Comparison of ENCODE assay signal across 16 cellular contexts in the genomic region with DNA sequence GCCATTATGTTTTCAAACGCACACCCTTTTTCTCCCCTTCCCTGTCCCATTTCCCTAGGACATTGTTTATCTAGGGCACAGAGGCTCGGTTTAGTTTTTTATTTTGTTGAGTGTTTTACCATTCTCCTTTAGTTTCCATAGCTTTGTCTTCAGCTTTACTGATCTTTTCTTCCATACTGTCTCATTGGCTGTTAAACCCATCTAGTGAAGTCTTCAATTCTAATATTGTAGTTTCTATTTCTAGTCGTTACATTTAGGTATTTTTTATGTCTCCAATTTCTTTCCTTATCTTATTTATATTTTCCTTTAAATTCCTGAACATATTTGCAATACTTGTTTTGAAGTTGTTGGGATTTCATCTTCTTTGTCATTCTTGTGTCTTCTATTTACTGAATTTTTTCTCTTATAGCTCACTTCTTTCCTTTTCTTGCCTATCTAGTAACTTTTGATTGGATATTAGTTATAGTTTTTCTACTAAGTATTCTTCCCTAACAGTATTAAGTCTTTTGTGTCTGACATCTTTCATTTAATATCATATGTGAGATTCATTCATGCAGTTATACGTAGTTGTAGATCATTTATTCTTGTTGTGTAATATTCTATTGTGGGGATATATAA. TPM values are rescaled to one million over a fixed set of nuclear protein-coding genes. Genes with fewer than 3 reads are reported as not detected.
DNase-seq lines count a peak whose midpoint lies in the region; ATAC-seq, FAIRE-seq and TF ChIP-seq lines count a peak whose summit lies in the region.
"Had no signal": no experiment of that assay in that cellular context is flagged by ENCODE, and none has a peak within 500 bp of the region (broad histone marks: within the 10 kb centered on the region; RNA-seq: fewer than 3 reads in every experiment).

No MANE protein-coding gene starts in this region.

- H3K4me1 ChIP-seq in BLaER1: peaks cover 89% of the 10 kb centered on the region
- peaks cover 80 to 84% of the 10 kb centered on the region in 2 experiments for H3K4me1 ChIP-seq in HCT116 (ENCODE audit: control insufficient read depth in 1 of 2, insufficient read depth in 2 of 2, low read length in 2 of 2)
- peaks cover 16 to 37% of the 10 kb centered on the region in 2 donors for H3K4me1 ChIP-seq in small intestine (ENCODE audit: control insufficient read depth in 2 of 2, insufficient read depth in 1 of 2, low read depth in 1 of 2, low read length in 1 of 2)
- H3K4me1 ChIP-seq: HAP-1 had no signal

- H3K4me3 ChIP-seq in BLaER1: no peak overlapping the region
- no peak overlapping the region for H3K4me3 ChIP-seq in HCT116 (replicated peaks in 1 of 2; ENCODE audit: low read depth in 1 of 2, low read length in 2 of 2)
- no peak overlapping the region for H3K4me3 ChIP-seq in small intestine (ENCODE audit: low read depth in 1 of 2, low read length in 2 of 2)
- H3K4me3 ChIP-seq: HAP-1, mucosa of descending colon had no signal

- H3K27me3 ChIP-seq in BLaER1 (no peaks in the 10 kb centered on the region), HCT116 (ENCODE audit: insufficient read depth, low read length) (no peaks in the 10 kb centered on the region), small intestine (ENCODE audit: control insufficient read depth in 2 of 2, insufficient read depth in 2 of 2, low read length in 2 of 2) (no peaks in the 10 kb centered on the region)

- H3K27ac Mint-ChIP-seq in MCF 10A (ENCODE audit: low read depth, unreplicated experiment) (peak overlapping the region; percentile 37), nephron (peak overlapping the region in 2 of 3 experiments; percentile 89 to 94)

- no peak for TF ChIP-seq POLR2A in HCT116 (IDR thresholded peaks at IDR 0.05; ENCODE audit: borderline replicate concordance, extremely low read depth, insufficient read depth, insufficient read length)

- no peak for TF ChIP-seq CTCF in HCT116 (IDR thresholded peaks at IDR 0.05 in 2 of 3, conservative IDR thresholded peaks at IDR 0.05 in 1 of 3; ENCODE audit: borderline replicate concordance in 1 of 3, insufficient read depth in 1 of 3, low read depth in 2 of 3, low read length in 2 of 3)
- no peak for TF ChIP-seq CTCF in MCF 10A (IDR thresholded peaks at IDR 0.05; ENCODE audit: unreplicated experiment)
- TF ChIP-seq CTCF in nephron (IDR thresholded peaks at IDR 0.05; ENCODE audit: unreplicated experiment in 3 of 3): no peak

- H3K27ac ChIP-seq in BLaER1 (0 out of 2 replicates have a peak overlapping the region, but pooled peaks have one; percentile 84), HCT116 (ENCODE audit: low read depth, low read length) (peak overlapping the region; percentile 95), small intestine (ENCODE audit: low read depth in 1 of 2, low read length in 1 of 2) (no peak overlapping the region)
- H3K27ac ChIP-seq: C4-2B had no signal

- no peak for FAIRE-seq in small intestine (lab: Jason Lieb, UNC)
- FAIRE-seq: HTR-8/SVneo had no signal

- H3K4me1 Mint-ChIP-seq in MCF 10A (ENCODE audit: insufficient read depth, unreplicated experiment): peaks cover 73% of the 10 kb centered on the region
- H3K4me1 Mint-ChIP-seq in nephron: peaks cover 69% of the 10 kb centered on the region

- POLR2A ChIA-PET in HCT116 (lab: Charles Lee): interaction anchor here (1.1 kb wide), 1 partner anchor 9 kb away, joined by 3 read pairs; no protein-coding TSS in a partner anchor
- POLR2A ChIA-PET in MCF 10A (lab: Yijun Ruan, JAX): interaction anchor here (0.6 to 11.3 kb wide), 10 partner anchors 9 to 128 kb away, joined by 3 to 225 read pairs (median 6); a partner anchor contains a TSS

- peak overlapping the region; percentile 90 for H3K4me2 ChIP-seq in BLaER1
- H3K4me2 ChIP-seq in HCT116 (ENCODE audit: low read length): peak overlapping the region; percentile 73

- intact Hi-C loops in HCT116 (cut with micrococcal nuclease): no loop called here
- intact Hi-C loops in MCF 10A (cut with micrococcal nuclease): no loop called here

- WGBS in small intestine, 3 donors: 91 to 97% (median 94%) methylated on average over 4 of the region's 4 CpGs

- H3K9me3 ChIP-seq in BLaER1: peaks cover 17% of the 10 kb centered on the region
- no peaks in the 10 kb centered on the region for H3K9me3 ChIP-seq in HCT116 (ENCODE audit: control insufficient read depth in 1 of 2, insufficient read depth in 1 of 2, low read depth in 1 of 2, low read length in 2 of 2)
- H3K9me3 ChIP-seq in small intestine (ENCODE audit: control insufficient read depth, low read depth): no peaks in the 10 kb centered on the region
- H3K9me3 ChIP-seq: mucosa of descending colon had no signal

- CTCF ChIA-PET in HCT116 (lab: Charles Lee): interaction anchor here (2.7 to 3.8 kb wide), 3 partner anchors 9 to 52 kb away, joined by 6 to 17 read pairs (median 16); no protein-coding TSS in a partner anchor
- CTCF ChIA-PET in MCF 10A (lab: Yijun Ruan, JAX): interaction anchor here (0.6 to 21.4 kb wide), 5 partner anchors 9 to 315 kb away, joined by 3 to 923 read pairs (median 5); a partner anchor contains a TSS

- no TSS peak for BruUV-seq in HCT116 (replicated peaks; lab: Mats Ljungman, UMichigan)
- no TSS peak for BruUV-seq in MCF 10A (replicated peaks; lab: Mats Ljungman, UMichigan)

- H3K27me3 Mint-ChIP-seq in MCF 10A (ENCODE audit: insufficient read depth, unreplicated experiment) (no peaks in the 10 kb centered on the region), nephron (ENCODE audit: low read depth) (no peaks in the 10 kb centered on the region)

- no peak overlapping the region for H3K4me3 Mint-ChIP-seq in MCF 10A (ENCODE audit: unreplicated experiment)
- H3K4me3 Mint-ChIP-seq in nephron: no peak overlapping the region

- no peak for TF ChIP-seq RAD21 in HCT116 (IDR thresholded peaks at IDR 0.05; ENCODE audit: low read depth)

- H3K79me2 ChIP-seq in HCT116 (ENCODE audit: insufficient read depth, low read length): peaks cover 93% of the 10 kb centered on the region

- H3K9me2 ChIP-seq in HCT116 (ENCODE audit: insufficient read depth): no peaks in the 10 kb centered on the region

- no peak for ATAC-seq in HCT116
- no peak for ATAC-seq in activated CD4-positive, CD25-positive, alpha-beta regulatory T cell treated with anti-CD3 and anti-CD28 coated beads, Interleukin-2, amount 50 U/mL, for 24 hours

- H2AFZ ChIP-seq in HCT116 (ENCODE audit: low read depth, low read length, poor library complexity, severe bottlenecking): no peak overlapping the region

- H3K9ac ChIP-seq in BLaER1 (no peak overlapping the region), HCT116 (ENCODE audit: low read length) (no peak overlapping the region)

- no peak for DNase-seq in HCT116 (ENCODE audit: low read depth, low spot score)
- DNase-seq in MCF 10A (ENCODE audit: unreplicated experiment): no peak
- DNase-seq in islet precursor cell: no peak
- DNase-seq in small intestine: no peak
- no peak for DNase-seq in NCI-H446 treated with DMSO at 0.1 percent for 48 hours (lab: John Stamatoyannopoulos, UW)
- DNase-seq: activated CD4-positive, CD25-positive, alpha-beta regulatory T cell; NCI-H2171; stimulated activated CD4-positive, alpha-beta T cell treated with anti-CD3 and anti-CD28 coated beads, Interleukin-2, amount 100 ng/mL, for 24 hours had no signal

- H3K36me3 ChIP-seq in BLaER1: peaks cover 54% of the 10 kb centered on the region
- peaks cover 0 to 3% of the 10 kb centered on the region in 2 experiments; a peak in 1 of 4 replicates for H3K36me3 ChIP-seq in HCT116 (ENCODE audit: control insufficient read depth in 1 of 2, insufficient read depth in 2 of 2, low read length in 2 of 2)
- peaks cover 0 to 2% of the 10 kb centered on the region in 2 donors for H3K36me3 ChIP-seq in small intestine (ENCODE audit: control insufficient read depth in 2 of 2, insufficient read depth in 2 of 2, low read length in 2 of 2)

- peaks cover 24% of the 10 kb centered on the region for H3K36me3 Mint-ChIP-seq in MCF 10A (ENCODE audit: insufficient read depth, unreplicated experiment)
- peaks cover 66% of the 10 kb centered on the region for H3K36me3 Mint-ChIP-seq in nephron (ENCODE audit: low read depth)

- RAD21 ChIA-PET in HCT116 (lab: Charles Lee; ENCODE audit: low non-redundant PET in 1 of 2, low total read pairs in 2 of 2, uncharacterized antibody in 2 of 2, unreplicated experiment in 2 of 2): no interaction called here

- H3K9me3 Mint-ChIP-seq in MCF 10A (ENCODE audit: unreplicated experiment): no peaks in the 10 kb centered on the region
- peaks cover 9% of the 10 kb centered on the region for H3K9me3 Mint-ChIP-seq in nephron

- peaks cover 89% of the 10 kb centered on the region for H4K20me1 ChIP-seq in BLaER1
- H4K20me1 ChIP-seq in HCT116 (ENCODE audit: insufficient read depth): no peaks in the 10 kb centered on the region

TF ChIP-seq in HCT116, 20 proteins besides CTCF, POLR2A, EP300 and RAD21:
- TF ChIP-seq CBX3 (IDR thresholded peaks at IDR 0.05; ENCODE audit: low read depth) (peak; percentile 80; the same call in 1 of the 2 replicates), ELF1 (IDR thresholded peaks at IDR 0.05; ENCODE audit: borderline replicate concordance, low read depth) (no peak)
TF ChIP-seq in HCT116: peak in this region for 1.

RNA-seq across cellular contexts. Expression of a gene that starts 41.0 kb away (rescaled TPM):
- total RNA-seq in HCT116 (2021; ENCODE audit: unreplicated experiment): 0.22 TPM
- polyA plus RNA-seq in HCT116 (2012): 0.04 TPM in 1 of 2 replicates, not detected in the other
- not detected in 2 replicates for total RNA-seq in MCF 10A (2022)
- under 1 TPM in 1 of 3 donors, not detected in 2; 0.09 TPM for polyA plus RNA-seq in small intestine
- total RNA-seq: G401, mucosa of descending colon had no signal

RNA-seq across cellular contexts. Expression of a gene that starts 42.6 kb away (rescaled TPM):
- total RNA-seq in HCT116 (2021; ENCODE audit: unreplicated experiment) (86.8 TPM), MCF 10A (2022) (46.9 and 53.7 TPM in 2 replicates)
- polyA plus RNA-seq in HCT116 (2012): 61.9 and 66.2 TPM in 2 replicates
- polyA plus RNA-seq in small intestine: 10 to 100 TPM in 1 of 3 donors, 1 to 10 TPM in 2; 7.4 to 56.5 (median 8.4) TPM

Comparison
In these comparisons a context has a peak if more than half of its experiments do, and no peak if none do; other contexts are left out.
1. H3K27ac ChIP-seq: peak in BLaER1 (single experiment) and HCT116 (single experiment); none in small intestine (0 of 2).